ENCODE assay signal across 34 cellular contexts in the genomic region with DNA sequence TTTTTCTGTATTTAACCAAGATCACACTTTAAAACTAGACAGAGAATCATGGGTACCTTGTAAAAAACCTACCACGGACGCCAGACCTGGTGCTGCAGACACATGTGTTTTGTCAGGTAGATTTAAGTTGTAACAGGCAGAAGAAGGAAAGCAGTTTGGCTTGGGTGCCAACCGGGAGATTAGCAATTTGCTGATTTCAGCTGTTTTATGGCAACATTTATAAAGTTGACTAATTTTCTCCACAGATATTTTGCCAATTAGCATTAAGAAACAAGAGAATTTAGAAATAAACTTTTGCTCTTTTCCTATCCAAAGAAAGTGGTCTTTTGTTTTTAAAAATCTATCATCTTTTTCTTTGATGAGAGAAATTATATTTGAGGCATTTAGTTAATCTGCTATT.
"Had no signal": no experiment of that assay in that cellular context is flagged by ENCODE, and none has a peak within 500 bp of the region (broad histone marks: within the 10 kb centered on the region; RNA-seq: fewer than 3 reads in every experiment).

No MANE protein-coding gene starts in this region.

- H3K36me3 ChIP-seq: adrenal gland, breast epithelium, MG63, Peyer's patch had no signal

- H3K9me3 ChIP-seq: adrenal gland, body of pancreas, breast epithelium, MG63, Peyer's patch had no signal

- H3K27me3 ChIP-seq: adrenal gland, body of pancreas, breast epithelium, MG63, Peyer's patch had no signal

- FAIRE-seq: astrocyte had no signal

- ATAC-seq: activated CD8-positive, alpha-beta T cell treated with anti-CD3 and anti-CD28 coated beads for 36 hours; activated naive CD4-positive, alpha-beta T cell treated with anti-CD3 and anti-CD28 coated beads, Interleukin-2, amount 50 U/mL, for 72 hours; activated T-helper 17 cell treated with anti-CD3 and anti-CD28 coated beads, Interleukin-2, amount 50 U/mL, for 72 hours; body of pancreas; PC-3; Right ventricle myocardium inferior had no signal

- DNase-seq: activated B cell treated with CpG ODN at 0.5 μM for 24 hours; activated CD4-positive, alpha-beta T cell treated with anti-CD3 and anti-CD28 coated beads for 4 hours; activated CD4-positive, CD25-positive, alpha-beta regulatory T cell treated with anti-CD3 and anti-CD28 coated beads, Interleukin-2, amount 50 U/mL, for 72 hours; activated CD8-positive, alpha-beta T cell treated with anti-CD3 and anti-CD28 coated beads for 36 hours; activated effector memory CD4-positive, alpha-beta T cell treated with anti-CD3 and anti-CD28 coated beads, Interleukin-2, amount 50 U/mL, for 16 hours; activated naive CD4-positive, alpha-beta T cell treated with Interleukin-2 at 50 U/mL for 16 hours; activated T-cell treated with anti-CD3 and anti-CD28 coated beads, Interleukin-2, amount 50 U/mL, for 1 hour; activated T-cell treated with anti-CD3 and anti-CD28 coated beads, Interleukin-2, amount 50 U/mL, for 72 hours; adrenal gland; body of pancreas; Kasumi-1; KG1; NCI-H1048; NCI-H1105 treated with DMSO at 0.1 percent for 48 hours; NCI-H1436; NCI-H1694 treated with DMSO at 0.1 percent for 48 hours; NCI-H2029; NCI-H345; NCI-H524 treated with DMSO at 0.1 percent for 48 hours; NCI-H748 treated with DMSO at 0.1 percent for 48 hours; NK-92 treated with Interleukin-12 subunit alpha and Interleukin-12 subunit beta, amount 100 ng/mL, for 24 hours; Peyer's patch; SIG-M5; SW 1271; T-helper 2 cell; T-helper 9 cell had no signal

- H3K4me3 ChIP-seq: adrenal gland, body of pancreas, breast epithelium, MG63, Peyer's patch had no signal

- H3K4me1 ChIP-seq: breast epithelium had no signal

- H3K27ac ChIP-seq: adrenal gland, breast epithelium, Peyer's patch, VCaP had no signal
